ENCODE assay signal across 10 cellular contexts in the genomic region with DNA sequence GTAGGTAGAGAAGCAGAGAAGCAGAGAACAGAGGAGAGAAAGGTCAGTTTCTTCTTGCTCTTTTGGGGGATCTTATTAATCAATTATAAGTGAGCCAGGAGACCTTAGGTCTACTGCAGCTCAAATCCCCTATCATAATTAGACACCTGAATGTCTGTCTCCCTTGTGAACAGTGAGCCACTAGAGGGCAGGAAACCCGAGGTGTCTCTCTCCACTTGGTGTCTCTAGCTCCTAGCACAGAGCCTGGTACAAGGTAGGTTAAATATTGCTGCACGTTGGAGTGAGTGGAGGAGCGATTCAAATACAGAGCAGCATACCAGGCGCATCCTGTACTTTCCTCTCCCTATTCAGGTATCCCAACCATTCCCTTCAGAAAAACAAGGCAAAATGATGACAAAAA. TPM values are rescaled to one million over a fixed set of nuclear protein-coding genes. Genes with fewer than 3 reads are reported as not detected.
DNase-seq lines count a peak whose midpoint lies in the region; ATAC-seq, FAIRE-seq and TF ChIP-seq lines count a peak whose summit lies in the region.
"Had no signal": no experiment of that assay in that cellular context is flagged by ENCODE, and none has a peak within 500 bp of the region (broad histone marks: within the 10 kb centered on the region; RNA-seq: fewer than 3 reads in every experiment).

No MANE protein-coding gene starts in this region.

- POLR2A ChIA-PET in T-cell (lab: Charles Lee), result no interaction called here

- H3K4me2 ChIP-seq in GM23338 (peak overlapping the region; percentile 97; the same call in 1 of the 2 replicates), hepatocyte (no peak overlapping the region)

- peak; percentile 69 for TF ChIP-seq CTCF in D721Med (IDR thresholded peaks at IDR 0.05; ENCODE audit: insufficient read depth, missing control alignments)
- peak; percentile 77 to 85 for TF ChIP-seq CTCF in GM23338 (conservative IDR thresholded peaks at IDR 0.05; ENCODE audit: low read depth in 2 of 2)
- TF ChIP-seq CTCF in hepatocyte (IDR thresholded peaks at IDR 0.05; ENCODE audit: poor library complexity), result peak; percentile 47
- no peak for TF ChIP-seq CTCF in coronary artery (IDR thresholded peaks at IDR 0.05)

- no peaks in the 10 kb centered on the region; the same call in 2 of the 3 replicates for H3K36me3 Mint-ChIP-seq in GM23338 (ENCODE audit: low read depth)
- H3K36me3 Mint-ChIP-seq in T-cell, result no peaks in the 10 kb centered on the region

- H3F3A ChIP-seq in GM23338 (replicated peaks; ENCODE audit: low read depth), result 0 out of 2 replicates have a peak, but pooled peaks cover 4% of the 10 kb centered on the region

- ATAC-seq in GM23338, result peak; percentile 31
- no peak for ATAC-seq in GM18861 (IDR thresholded peaks at IDR 0.05; ENCODE audit: unreplicated experiment)
- no peak for ATAC-seq in T-cell (replicated peaks in 1 of 4)

- H4K20me1 ChIP-seq in GM23338 (replicated peaks; ENCODE audit: insufficient read depth) (no peaks in the 10 kb centered on the region), hepatocyte (ENCODE audit: insufficient read depth, poor library complexity, severe bottlenecking) (no peaks in the 10 kb centered on the region)

- H3K4me3 ChIP-seq in GM23338 (peak overlapping the region; percentile 96; the same call in 1 of the 2 replicates), hepatocyte (no peak overlapping the region), coronary artery (no peak overlapping the region)
- H3K4me3 ChIP-seq: SK-N-MC had no signal

- no peak for DNase-seq in D721Med (ENCODE audit: insufficient read length, low spot score)
- DNase-seq in GM23338 (ENCODE audit: low spot score), result peak; percentile 76
- peak; percentile 67 for DNase-seq in RPMI7951 (ENCODE audit: low read depth)
- peak; percentile 53 for DNase-seq in hepatocyte (ENCODE audit: low spot score)
- no peak for DNase-seq in coronary artery (ENCODE audit: low spot score)
- no peak for DNase-seq in T-cell
- DNase-seq in NCI-H187 treated with DMSO at 0.1 percent for 48 hours (lab: John Stamatoyannopoulos, UW), result no peak

- H3K27ac ChIP-seq in GM23338 (ENCODE audit: low read depth) (no peak overlapping the region), hepatocyte (no peak overlapping the region), coronary artery (no peak overlapping the region)
- H3K27ac ChIP-seq: SK-N-MC had no signal

- peak; percentile 29 for FAIRE-seq in D721Med (lab: Jason Lieb, UNC)
- FAIRE-seq: islet of Langerhans had no signal

- H3K27me3 ChIP-seq in GM23338 (ENCODE audit: insufficient read depth) (peaks cover 47% of the 10 kb centered on the region), hepatocyte (peaks cover 89% of the 10 kb centered on the region)

- H3K9me3 Mint-ChIP-seq in GM23338 (no peaks in the 10 kb centered on the region; the same call in 2 of the 3 replicates), T-cell (no peaks in the 10 kb centered on the region)

- peaks cover 19% of the 10 kb centered on the region; the same call in 1 of the 2 replicates for H3K4me1 ChIP-seq in GM23338 (ENCODE audit: insufficient read depth)
- no peaks in the 10 kb centered on the region for H3K4me1 ChIP-seq in hepatocyte (ENCODE audit: insufficient read depth)

- H2AFZ ChIP-seq in GM23338, result no peak overlapping the region
- H2AFZ ChIP-seq in hepatocyte, result no peak overlapping the region

- H3K4me3 Mint-ChIP-seq in GM23338, result peak overlapping the region; percentile 3; the same call in 1 of the 3 replicates
- no peak overlapping the region for H3K4me3 Mint-ChIP-seq in T-cell

- H3K27ac Mint-ChIP-seq in GM23338, result no peak overlapping the region
- H3K27ac Mint-ChIP-seq in T-cell, result no peak overlapping the region

- H3K79me2 ChIP-seq in GM23338 (replicated peaks; ENCODE audit: insufficient read depth), result no peaks in the 10 kb centered on the region
- no peaks in the 10 kb centered on the region for H3K79me2 ChIP-seq in hepatocyte

- H3K4me1 Mint-ChIP-seq in GM23338 (peaks cover 26% of the 10 kb centered on the region), T-cell (peaks cover 7 to 11% (median 8%) of the 10 kb centered on the region in 3 donors)

- H3K9me2 ChIP-seq in GM23338 (ENCODE audit: insufficient read depth) (no peaks in the 10 kb centered on the region), hepatocyte (replicated peaks; ENCODE audit: insufficient read depth) (no peaks in the 10 kb centered on the region)

- H3K27me3 Mint-ChIP-seq in GM23338 (ENCODE audit: insufficient read depth, low read depth, poor library complexity), result peaks cover 48% of the 10 kb centered on the region
- peaks cover 73 to 88% of the 10 kb centered on the region in 2 donors for H3K27me3 Mint-ChIP-seq in T-cell

- WGBS in hepatocyte (ENCODE audit: low lambda C conversion rate, missing lambda C conversion rate), result 27% methylated on average over 4 of the region's 4 CpGs

- H3K9me3 ChIP-seq in hepatocyte (ENCODE audit: low read depth), result no peaks in the 10 kb centered on the region

- CTCF ChIA-PET in T-cell (lab: Charles Lee), result interaction anchor here in 1 of 2 donors (1.6 kb wide), 1 partner anchor 323 kb away, joined by 4 read pairs; no protein-coding TSS in a partner anchor

- H3K36me3 ChIP-seq in GM23338 (ENCODE audit: insufficient read depth) (no peaks in the 10 kb centered on the region; the same call in 1 of the 2 replicates), hepatocyte (replicated peaks; ENCODE audit: insufficient read depth, low read depth) (no peaks in the 10 kb centered on the region)

TF ChIP-seq in GM23338, 12 proteins besides CTCF, POLR2A, EP300 and RAD21 (continues in another document):
- TF ChIP-seq JUNB (IDR thresholded peaks at IDR 0.05; ENCODE audit: unreplicated experiment) (no peak), ZNF331 (CRISPR knock-in tag; IDR thresholded peaks at IDR 0.05; ENCODE audit: low read depth) (no peak), ZNF114 (CRISPR knock-in tag; IDR thresholded peaks at IDR 0.05) (no peak), NANOG (IDR thresholded peaks at IDR 0.05; ENCODE audit: borderline replicate concordance) (no peak)
- TF ChIP-seq, protein P1, sequence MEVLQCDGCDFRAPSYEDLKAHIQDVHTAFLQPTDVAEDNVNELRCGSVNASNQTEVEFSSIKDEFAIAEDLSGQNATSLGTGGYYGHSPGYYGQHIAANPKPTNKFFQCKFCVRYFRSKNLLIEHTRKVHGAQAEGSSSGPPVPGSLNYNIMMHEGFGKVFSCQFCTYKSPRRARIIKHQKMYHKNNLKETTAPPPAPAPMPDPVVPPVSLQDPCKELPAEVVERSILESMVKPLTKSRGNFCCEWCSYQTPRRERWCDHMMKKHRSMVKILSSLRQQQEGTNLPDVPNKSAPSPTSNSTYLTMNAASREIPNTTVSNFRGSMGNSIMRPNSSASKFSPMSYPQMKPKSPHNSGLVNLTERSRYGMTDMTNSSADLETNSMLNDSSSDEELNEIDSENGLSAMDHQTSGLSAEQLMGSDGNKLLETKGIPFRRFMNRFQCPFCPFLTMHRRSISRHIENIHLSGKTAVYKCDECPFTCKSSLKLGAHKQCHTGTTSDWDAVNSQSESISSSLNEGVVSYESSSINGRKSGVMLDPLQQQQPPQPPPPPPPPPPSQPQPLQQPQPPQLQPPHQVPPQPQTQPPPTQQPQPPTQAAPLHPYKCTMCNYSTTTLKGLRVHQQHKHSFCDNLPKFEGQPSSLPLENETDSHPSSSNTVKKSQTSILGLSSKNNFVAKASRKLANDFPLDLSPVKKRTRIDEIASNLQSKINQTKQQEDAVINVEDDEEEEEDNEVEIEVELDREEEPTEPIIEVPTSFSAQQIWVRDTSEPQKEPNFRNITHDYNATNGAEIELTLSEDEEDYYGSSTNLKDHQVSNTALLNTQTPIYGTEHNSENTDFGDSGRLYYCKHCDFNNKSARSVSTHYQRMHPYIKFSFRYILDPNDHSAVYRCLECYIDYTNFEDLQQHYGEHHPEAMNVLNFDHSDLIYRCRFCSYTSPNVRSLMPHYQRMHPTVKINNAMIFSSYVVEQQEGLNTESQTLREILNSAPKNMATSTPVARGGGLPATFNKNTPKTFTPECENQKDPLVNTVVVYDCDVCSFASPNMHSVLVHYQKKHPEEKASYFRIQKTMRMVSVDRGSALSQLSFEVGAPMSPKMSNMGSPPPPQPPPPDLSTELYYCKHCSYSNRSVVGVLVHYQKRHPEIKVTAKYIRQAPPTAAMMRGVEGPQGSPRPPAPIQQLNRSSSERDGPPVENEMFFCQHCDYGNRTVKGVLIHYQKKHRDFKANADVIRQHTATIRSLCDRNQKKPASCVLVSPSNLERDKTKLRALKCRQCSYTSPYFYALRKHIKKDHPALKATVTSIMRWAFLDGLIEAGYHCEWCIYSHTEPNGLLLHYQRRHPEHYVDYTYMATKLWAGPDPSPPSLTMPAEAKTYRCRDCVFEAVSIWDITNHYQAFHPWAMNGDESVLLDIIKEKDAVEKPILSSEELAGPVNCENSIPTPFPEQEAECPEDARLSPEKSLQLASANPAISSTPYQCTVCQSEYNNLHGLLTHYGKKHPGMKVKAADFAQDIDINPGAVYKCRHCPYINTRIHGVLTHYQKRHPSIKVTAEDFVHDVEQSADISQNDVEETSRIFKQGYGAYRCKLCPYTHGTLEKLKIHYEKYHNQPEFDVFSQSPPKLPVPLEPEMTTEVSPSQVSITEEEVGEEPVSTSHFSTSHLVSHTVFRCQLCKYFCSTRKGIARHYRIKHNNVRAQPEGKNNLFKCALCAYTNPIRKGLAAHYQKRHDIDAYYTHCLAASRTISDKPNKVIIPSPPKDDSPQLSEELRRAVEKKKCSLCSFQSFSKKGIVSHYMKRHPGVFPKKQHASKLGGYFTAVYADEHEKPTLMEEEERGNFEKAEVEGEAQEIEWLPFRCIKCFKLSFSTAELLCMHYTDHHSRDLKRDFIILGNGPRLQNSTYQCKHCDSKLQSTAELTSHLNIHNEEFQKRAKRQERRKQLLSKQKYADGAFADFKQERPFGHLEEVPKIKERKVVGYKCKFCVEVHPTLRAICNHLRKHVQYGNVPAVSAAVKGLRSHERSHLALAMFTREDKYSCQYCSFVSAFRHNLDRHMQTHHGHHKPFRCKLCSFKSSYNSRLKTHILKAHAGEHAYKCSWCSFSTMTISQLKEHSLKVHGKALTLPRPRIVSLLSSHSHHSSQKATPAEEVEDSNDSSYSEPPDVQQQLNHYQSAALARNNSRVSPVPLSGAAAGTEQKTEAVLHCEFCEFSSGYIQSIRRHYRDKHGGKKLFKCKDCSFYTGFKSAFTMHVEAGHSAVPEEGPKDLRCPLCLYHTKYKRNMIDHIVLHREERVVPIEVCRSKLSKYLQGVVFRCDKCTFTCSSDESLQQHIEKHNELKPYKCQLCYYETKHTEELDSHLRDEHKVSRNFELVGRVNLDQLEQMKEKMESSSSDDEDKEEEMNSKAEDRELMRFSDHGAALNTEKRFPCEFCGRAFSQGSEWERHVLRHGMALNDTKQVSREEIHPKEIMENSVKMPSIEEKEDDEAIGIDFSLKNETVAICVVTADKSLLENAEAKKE (CRISPR knock-in tag; IDR thresholded peaks at IDR 0.05), result no peak

RNA-seq across cellular contexts. Expression of a gene that starts 2.0 kb away (rescaled TPM):
- total RNA-seq in GM23338 (2014; rRNA removed; shearing (Covaris generic)), result 1.2 and 2.0 TPM in 2 replicates
- polyA plus RNA-seq in GM23338 (2016; fragmentation: Nextera tagmentation; extraction: Ambion mirVana) (0.66 and 0.90 TPM in 2 replicates), hepatocyte (1.1 and 1.7 TPM in 2 replicates)
- 15.1 and 20.4 TPM in 2 replicates for total RNA-seq in RPMI7951 (2014; rRNA removed; shearing (Covaris generic))
- total RNA-seq in hepatocyte (0.48 and 0.87 TPM in 2 replicates), T-cell (not detected)

Comparison
In these comparisons a context has a peak if more than half of its experiments do, and no peak if none do; other contexts are left out.
1. DNase-seq: peak in GM23338 (single experiment), RPMI7951 (single experiment) and hepatocyte (single experiment); none in D721Med (single experiment), coronary artery (single experiment), T-cell (0 of 34) and NCI-H187 treated with DMSO at 0.1 percent for 48 hours (single experiment).